In genomic region chr4:72205298-72205697, GRCh38 we compare ENCODE assay signal across 36 cellular contexts.
"Had no signal": no experiment of that assay in that cellular context is flagged by ENCODE, and none has a peak within 500 bp of the region (broad histone marks: within the 10 kb centered on the region; RNA-seq: fewer than 3 reads in every experiment).

No MANE protein-coding gene starts in this region.

- H3K4me3 ChIP-seq: adrenal gland, body of pancreas, colonic mucosa, esophagus squamous epithelium, heart right ventricle, left lung, lower lobe of right lung, pancreas, psoas muscle, sigmoid colon, upper lobe of left lung, vagina had no signal

- ATAC-seq: activated CD4-positive, CD25-positive, alpha-beta regulatory T cell treated with anti-CD3 and anti-CD28 coated beads, Interleukin-2, amount 50 U/mL, for 24 hours; body of pancreas; heart right ventricle; left lung; lower lobe of right lung; naive thymus-derived CD8-positive, alpha-beta T cell; pancreas; psoas muscle; stimulated activated effector memory CD8-positive, alpha-beta T cell treated with anti-CD3 and anti-CD28 coated beads, Interleukin-12 subunit alpha, Interleukin-12 subunit beta, amount 100 ng/mL, for 72 hours; stimulated activated naive CD8-positive, alpha-beta T cell treated with anti-CD3 and anti-CD28 coated beads, Interleukin-15, amount 100 ng/mL, for 72 hours had no signal

- H3K4me1 ChIP-seq: adrenal gland, body of pancreas, colonic mucosa, heart right ventricle, left lung, lower lobe of right lung, pancreas, psoas muscle, sigmoid colon, upper lobe of left lung, vagina had no signal

- FAIRE-seq: endometrium, pancreas, small intestine, TTC549 had no signal

- H3K36me3 ChIP-seq: adrenal gland, colonic mucosa, esophagus squamous epithelium, heart right ventricle, left lung, lower lobe of right lung, pancreas, sigmoid colon, upper lobe of left lung, vagina had no signal

- DNase-seq: activated CD4-positive, alpha-beta memory T cell treated with anti-CD3 and anti-CD28 coated beads for 36 hours; activated CD4-positive, alpha-beta T cell treated with anti-CD3 and anti-CD28 coated beads for 48 hours; activated CD8-positive, alpha-beta memory T cell treated with anti-CD3 and anti-CD28 coated beads, Interleukin-2, amount 50 U/mL, for 4 hours; activated effector memory CD4-positive, alpha-beta T cell treated with anti-CD3 and anti-CD28 coated beads, Interleukin-2, amount 50 U/mL, for 16 hours; activated naive CD4-positive, alpha-beta T cell treated with anti-CD3 and anti-CD28 coated beads for 36 hours; activated naive CD8-positive, alpha-beta T cell treated with anti-CD3 and anti-CD28 coated beads for 36 hours; activated T-cell treated with anti-CD3 and anti-CD28 coated beads, Interleukin-2, amount 50 U/mL, for 1 hour; adrenal gland; aorta; body of pancreas; cerebellar nuclear complex; colonic mucosa; effector CD8-positive, alpha-beta T cell; esophagus squamous epithelium; foreskin melanocyte; heart right ventricle; left lung; lower lobe of right lung; mesenchymal stem cell; naive thymus-derived CD8-positive, alpha-beta T cell; nucleus accumbens; pancreas; psoas muscle; sigmoid colon; small intestine; stimulated activated CD4-positive, alpha-beta T cell treated with anti-CD3 and anti-CD28 coated beads, Interleukin-4, amount 100 ng/mL, for 24 hours; stimulated activated naive CD8-positive, alpha-beta T cell treated with anti-CD3 and anti-CD28 coated beads, Interleukin-15, amount 100 ng/mL, for 72 hours; substantia nigra; upper lobe of left lung had no signal

- H3K9me3 ChIP-seq: adrenal gland, body of pancreas, colonic mucosa, esophagus squamous epithelium, heart right ventricle, left lung, lower lobe of right lung, pancreas, psoas muscle, sigmoid colon, upper lobe of left lung, vagina had no signal

- H3K27ac ChIP-seq: adrenal gland, body of pancreas, colonic mucosa, epithelial cell of prostate, esophagus squamous epithelium, heart right ventricle, left lung, lower lobe of right lung, pancreas, psoas muscle, sigmoid colon, upper lobe of left lung, vagina, VCaP had no signal

- H3K27me3 ChIP-seq: adrenal gland, body of pancreas, colonic mucosa, esophagus squamous epithelium, heart right ventricle, left lung, pancreas, sigmoid colon, upper lobe of left lung, vagina had no signal
